Comparison of ENCODE assay signal across 15 cellular contexts in the genomic region with DNA sequence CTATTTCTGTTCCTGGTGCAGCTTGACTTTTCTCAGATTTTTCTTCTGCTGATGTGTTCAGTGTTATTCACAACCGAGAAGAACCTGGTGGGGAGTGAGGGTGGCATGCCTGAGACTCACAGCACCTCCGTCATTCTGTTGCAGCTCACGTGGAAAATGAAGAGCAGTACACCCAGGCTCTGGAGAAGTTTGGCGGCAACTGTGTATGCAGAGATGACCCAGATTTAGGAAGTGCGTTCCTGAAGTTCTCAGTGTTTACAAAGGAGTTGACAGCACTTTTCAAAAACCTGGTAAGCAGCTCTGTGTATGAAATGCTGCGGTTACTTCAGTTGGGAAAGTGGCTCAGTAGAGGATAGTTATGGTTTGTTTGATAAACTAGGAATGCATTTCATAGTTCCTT.
A peak's percentile ranks its signal among the peaks of the same experiment; 100 is the strongest.
DNase-seq lines count a peak whose midpoint lies in the region; ATAC-seq and TF ChIP-seq lines count a peak whose summit lies in the region.
"Had no signal": no experiment of that assay in that cellular context is flagged by ENCODE, and none has a peak within 500 bp of the region (broad histone marks: within the 10 kb centered on the region; RNA-seq: fewer than 3 reads in every experiment).

No MANE protein-coding gene starts in this region.

- intact Hi-C loops in left ventricle myocardium inferior (cut with micrococcal nuclease), result no loop called here
- intact Hi-C loops in left ventricle myocardium superior (cut with micrococcal nuclease), result no loop called here
- intact Hi-C loops in head of caudate nucleus (cut with DNase I), result no loop called here
- intact Hi-C loops in colonic mucosa (cut with DNase I), result no loop called here

- no peak for TF ChIP-seq CTCF in left ventricle myocardium inferior (IDR thresholded peaks at IDR 0.05; ENCODE audit: borderline replicate concordance)
- no peak for TF ChIP-seq CTCF in colonic mucosa (IDR thresholded peaks at IDR 0.05)

- no peak overlapping the region for H3K4me3 Mint-ChIP-seq in activated T-helper 17 cell treated with anti-CD3 and anti-CD28 coated beads, Interleukin-2, amount 50 U/mL, for 72 hours

- H3K4me1 ChIP-seq in left ventricle myocardium inferior, result peaks cover 66% of the 10 kb centered on the region
- no peaks in the 10 kb centered on the region for H3K4me1 ChIP-seq in colonic mucosa

- H3K27ac Mint-ChIP-seq in activated T-helper 17 cell treated with anti-CD3 and anti-CD28 coated beads, Interleukin-2, amount 50 U/mL, for 72 hours, result no peak overlapping the region

- no peak for DNase-seq in left ventricle myocardium inferior
- no peak for DNase-seq in left ventricle myocardium superior
- DNase-seq in head of caudate nucleus, result peak in 35 of 42 donors; percentile 31 to 89 (median 67)
- peak; percentile 19 for DNase-seq in pons (ENCODE audit: low spot score)
- DNase-seq in DMS79 treated with DMSO at 0.1 percent for 48 hours (lab: John Stamatoyannopoulos, UW), result no peak
- DNase-seq in colonic mucosa, result no peak
- no peak for DNase-seq in NCI-H2196 treated with DMSO at 0.1 percent for 48 hours (lab: John Stamatoyannopoulos, UW; ENCODE audit: unreplicated experiment)
- DNase-seq: 8988T, EL, KG1, NCI-H1048, NCI-H1694, PC-3 had no signal

- peaks cover 9% of the 10 kb centered on the region for H3K27me3 Mint-ChIP-seq in activated T-helper 17 cell treated with anti-CD3 and anti-CD28 coated beads, Interleukin-2, amount 50 U/mL, for 72 hours

- H3K9me3 ChIP-seq in left ventricle myocardium inferior (replicated peaks), result no peaks in the 10 kb centered on the region
- H3K9me3 ChIP-seq in colonic mucosa, result no peaks in the 10 kb centered on the region
- H3K9me3 ChIP-seq: BLaER1 treated with 17β-estradiol and CSF1 and Interleukin-3, amounts not matched to agents 10 nM and 100 nM had no signal

- H3K36me3 Mint-ChIP-seq in activated T-helper 17 cell treated with anti-CD3 and anti-CD28 coated beads, Interleukin-2, amount 50 U/mL, for 72 hours (ENCODE audit: low read depth), result no peaks in the 10 kb centered on the region

- no peak overlapping the region for H3K9ac ChIP-seq in colonic mucosa (ENCODE audit: low read depth in 2 of 2, low read length in 2 of 2)

- no peaks in the 10 kb centered on the region for H3K27me3 ChIP-seq in left ventricle myocardium inferior (ENCODE audit: low read depth)
- H3K27me3 ChIP-seq in colonic mucosa, result no peaks in the 10 kb centered on the region
- H3K27me3 ChIP-seq: BLaER1 treated with 17β-estradiol and CSF1 and Interleukin-3, amounts not matched to agents 10 nM and 100 nM had no signal

- H3K36me3 ChIP-seq in left ventricle myocardium inferior (no peaks in the 10 kb centered on the region), colonic mucosa (no peaks in the 10 kb centered on the region)

- H3K9me3 Mint-ChIP-seq in activated T-helper 17 cell treated with anti-CD3 and anti-CD28 coated beads, Interleukin-2, amount 50 U/mL, for 72 hours, result no peaks in the 10 kb centered on the region

- ATAC-seq in left ventricle myocardium superior, result no peak
- no peak for ATAC-seq in activated T-helper 17 cell treated with anti-CD3 and anti-CD28 coated beads, Interleukin-2, amount 50 U/mL, for 72 hours (replicated peaks)
- ATAC-seq: PC-3 had no signal

- H3K4me3 ChIP-seq in left ventricle myocardium inferior (no peak overlapping the region), colonic mucosa (no peak overlapping the region)
- H3K4me3 ChIP-seq: BLaER1 treated with 17β-estradiol and CSF1 and Interleukin-3, amounts not matched to agents 10 nM and 100 nM had no signal

- H3K27ac ChIP-seq in left ventricle myocardium inferior (replicated peaks), result peak overlapping the region; percentile 31
- H3K27ac ChIP-seq in colonic mucosa, result no peak overlapping the region
- H3K27ac ChIP-seq: BLaER1 treated with 17β-estradiol and CSF1 and Interleukin-3, amounts not matched to agents 10 nM and 100 nM had no signal

- H3K4me1 Mint-ChIP-seq in activated T-helper 17 cell treated with anti-CD3 and anti-CD28 coated beads, Interleukin-2, amount 50 U/mL, for 72 hours, result no peaks in the 10 kb centered on the region

Comparison
In these comparisons a context has a peak if more than half of its experiments do, and no peak if none do; other contexts are left out.
1. DNase-seq: peak in head of caudate nucleus (35 of 42) and pons (single experiment); none in left ventricle myocardium inferior (single experiment), left ventricle myocardium superior (single experiment), DMS79 treated with DMSO at 0.1 percent for 48 hours (single experiment), colonic mucosa (single experiment) and NCI-H2196 treated with DMSO at 0.1 percent for 48 hours (single experiment).